Comparison of ENCODE assay signal across 8 cellular contexts in the genomic region with DNA sequence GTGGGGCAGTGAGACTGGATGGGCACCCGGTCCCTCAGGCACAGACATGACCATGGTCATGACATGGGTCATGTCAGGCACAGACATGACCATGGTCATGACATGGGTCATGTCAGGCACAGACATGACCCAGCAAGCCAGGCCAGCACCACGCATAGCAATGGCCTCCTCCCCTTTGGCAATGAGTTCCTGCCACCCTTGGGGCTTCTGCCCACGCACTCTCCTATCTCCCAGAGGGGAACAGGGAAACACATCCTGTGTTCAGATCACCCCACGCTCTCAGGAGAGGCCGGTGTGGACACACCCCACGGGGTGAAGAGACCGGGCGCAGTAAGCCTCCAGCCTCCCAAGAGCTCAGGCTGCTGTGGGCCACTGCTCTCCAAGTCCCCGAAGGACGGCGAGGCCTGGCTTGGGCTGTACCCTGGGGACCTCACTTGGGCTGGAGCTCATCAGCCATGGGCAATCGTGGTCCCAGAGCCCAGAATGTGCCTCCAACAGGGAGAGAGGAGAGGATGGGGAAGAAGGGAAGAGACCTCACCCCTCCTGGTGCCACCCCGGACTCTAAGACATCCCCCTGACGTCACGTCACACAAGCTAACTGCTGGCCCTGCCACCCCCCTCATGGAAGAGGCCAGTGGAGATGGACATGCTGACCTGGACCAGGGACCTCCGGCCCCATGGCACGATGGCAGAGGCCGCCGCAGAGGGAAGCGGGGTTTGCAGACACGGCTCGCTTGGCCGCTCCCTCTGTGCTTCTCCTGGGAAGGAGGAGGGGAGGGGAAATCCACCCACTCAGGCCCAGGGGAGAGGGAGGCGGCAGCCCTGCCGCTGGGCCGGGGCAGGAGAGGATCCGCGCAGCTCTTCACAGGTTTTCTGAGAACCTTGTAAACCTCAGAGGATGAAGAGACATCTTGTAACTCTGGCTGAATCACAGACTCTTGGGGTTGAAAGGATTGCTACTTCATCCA.
DNase-seq lines count a peak whose midpoint lies in the region; ATAC-seq and TF ChIP-seq lines count a peak whose summit lies in the region.

No MANE protein-coding gene starts in this region.

- no peak overlapping the region for H3K4ac ChIP-seq in trophoblast cell (ENCODE audit: low read depth, low read length)

- H3K36me3 ChIP-seq in mammary epithelial cell (ENCODE audit: insufficient read depth, low read length) (no peaks in the 10 kb centered on the region), trophoblast cell (ENCODE audit: control insufficient read depth in 1 of 2, insufficient read depth in 2 of 2, low read length in 2 of 2) (no peaks in the 10 kb centered on the region)

- H3K27ac ChIP-seq in mammary epithelial cell (ENCODE audit: insufficient read depth, low read depth, low read length) (no peak overlapping the region), trophoblast cell (ENCODE audit: low read depth, low read length) (no peak overlapping the region)

- DNase-seq in NB4 (ENCODE audit: low read depth): peak; percentile 70
- DNase-seq in mammary epithelial cell: peak; percentile 36
- DNase-seq in stimulated activated naive CD8-positive, alpha-beta T cell treated with anti-CD3 and anti-CD28 coated beads, Interleukin-15, Interleukin-2, amounts not matched to agents 100 U/mL and 50 U/mL, for 24 hours: peak; percentile 56
- no peak for DNase-seq in trophoblast cell
- no peak for DNase-seq in effector CD4-positive, alpha-beta T cell
- DNase-seq in superior temporal gyrus (ENCODE audit: extremely low spot score): no peak

- H3K4me3 ChIP-seq in GM12875 (ENCODE audit: low read depth, low read length): peak overlapping the region; percentile 37
- peak overlapping the region; percentile 68 for H3K4me3 ChIP-seq in NB4 (ENCODE audit: low read depth, low read length)
- no peak overlapping the region for H3K4me3 ChIP-seq in mammary epithelial cell (replicated peaks in 1 of 3; ENCODE audit: insufficient read depth in 1 of 3, low read depth in 2 of 3, low read length in 3 of 3)
- H3K4me3 ChIP-seq in trophoblast cell (ENCODE audit: low read depth, low read length): no peak overlapping the region

- H3K4me2 ChIP-seq in mammary epithelial cell (ENCODE audit: insufficient read depth, low read depth, low read length) (peak overlapping the region; percentile 22), trophoblast cell (ENCODE audit: low read length) (no peak overlapping the region)

- H4K20me1 ChIP-seq in mammary epithelial cell (ENCODE audit: insufficient read depth, low read length): no peaks in the 10 kb centered on the region

- no peak overlapping the region for H4K12ac ChIP-seq in trophoblast cell (ENCODE audit: low read depth, low read length)

- no peaks in the 10 kb centered on the region for H3K79me1 ChIP-seq in trophoblast cell (ENCODE audit: low read length)

- H2BK12ac ChIP-seq in trophoblast cell (ENCODE audit: low read length): no peak overlapping the region

- BruUV-seq in mammary epithelial cell (replicated peaks; lab: Mats Ljungman, UMichigan): no TSS peak

- H3K9me3 ChIP-seq in mammary epithelial cell (replicated peaks; ENCODE audit: insufficient read depth, low read length) (no peaks in the 10 kb centered on the region), trophoblast cell (ENCODE audit: insufficient read depth, low read depth, low read length) (peaks cover 6% of the 10 kb centered on the region)

- WGBS in mammary epithelial cell (ENCODE audit: low coverage, missing lambda C conversion rate): 78% methylated on average over 20 of the region's 28 CpGs
- no CpG with 5 or more reads among the region's 28 CpGs for WGBS in trophoblast cell (ENCODE audit: extremely low coverage, insufficient coverage, insufficient read length)

- intact Hi-C loops in mammary epithelial cell (cut with micrococcal nuclease): no loop called here

- H3K23ac ChIP-seq in trophoblast cell (ENCODE audit: low read length): no peak overlapping the region

- TF ChIP-seq CTCF in GM12875 (IDR thresholded peaks at IDR 0.05; ENCODE audit: borderline replicate concordance, insufficient read depth, low read depth, low read length) (no peak), NB4 (IDR thresholded peaks at IDR 0.05; ENCODE audit: low read depth, low read length) (no peak), mammary epithelial cell (conservative IDR thresholded peaks at IDR 0.05 in 1 of 2, IDR thresholded peaks at IDR 0.05 in 1 of 2; ENCODE audit: extremely low read depth in 1 of 2, insufficient read depth in 1 of 2, low read depth in 1 of 2, low read length in 2 of 2) (no peak)

- H3K9ac ChIP-seq in mammary epithelial cell (ENCODE audit: insufficient read depth, low read length): no peak overlapping the region
- no peak overlapping the region for H3K9ac ChIP-seq in trophoblast cell (ENCODE audit: low read length)

- H3K79me2 ChIP-seq in mammary epithelial cell (ENCODE audit: insufficient read depth, low read length) (no peaks in the 10 kb centered on the region), trophoblast cell (ENCODE audit: control insufficient read depth, insufficient read depth, low read length, poor library complexity) (no peaks in the 10 kb centered on the region)

- H3K14ac ChIP-seq in trophoblast cell (ENCODE audit: low read length): no peak overlapping the region

- H2AK5ac ChIP-seq in trophoblast cell (ENCODE audit: low read length): no peak overlapping the region

- in situ Hi-C loops in mammary epithelial cell (cut with MboI; ENCODE audit: low sequenced_read_pairs in 2 of 2): no loop called here

- TF ChIP-seq POLR2A in NB4 (IDR thresholded peaks at IDR 0.05; ENCODE audit: extremely low read depth, insufficient read length): no peak

- no peak overlapping the region for H4K8ac ChIP-seq in trophoblast cell (ENCODE audit: low read depth, low read length)

- no peak overlapping the region for H4K91ac ChIP-seq in trophoblast cell (ENCODE audit: low read depth, low read length)

- H2BK5ac ChIP-seq in trophoblast cell (ENCODE audit: low read depth, low read length, poor library complexity): no peak overlapping the region

- H2AFZ ChIP-seq in mammary epithelial cell (ENCODE audit: low read depth, low read length): peak overlapping the region; percentile 6
- no peak overlapping the region for H2AFZ ChIP-seq in trophoblast cell (ENCODE audit: insufficient read depth, low read length, poor library complexity)

- ATAC-seq in GM21786 (IDR thresholded peaks at IDR 0.05; ENCODE audit: unreplicated experiment): peak; percentile 14
- ATAC-seq in stimulated activated naive CD8-positive, alpha-beta T cell treated with anti-CD3 and anti-CD28 coated beads, Interleukin-15, Interleukin-2, amounts not matched to agents 100 U/mL and 50 U/mL, for 24 hours: peak; percentile 6

- CTCF ChIA-PET in mammary epithelial cell (lab: Charles Lee; ENCODE audit: low non-redundant PET): no interaction called here

- dilution Hi-C loops in mammary epithelial cell (cut with HindIII; ENCODE audit: low sequenced_read_pairs): no loop called here

- no peaks in the 10 kb centered on the region for H3K27me3 ChIP-seq in mammary epithelial cell (ENCODE audit: insufficient read depth, low read length)
- H3K27me3 ChIP-seq in trophoblast cell (ENCODE audit: insufficient read depth, low read length): no peaks in the 10 kb centered on the region

- H2BK120ac ChIP-seq in trophoblast cell (ENCODE audit: insufficient read depth, low read length, poor library complexity): no peak overlapping the region

- H3K18ac ChIP-seq in trophoblast cell (ENCODE audit: low read length): no peak overlapping the region

- H3K4me1 ChIP-seq in mammary epithelial cell (ENCODE audit: insufficient read depth, low read length): peaks cover 23% of the 10 kb centered on the region
- H3K4me1 ChIP-seq in trophoblast cell (ENCODE audit: control insufficient read depth in 1 of 2, insufficient read depth in 2 of 2, low read length in 2 of 2): no peaks in the 10 kb centered on the region

Comparison
In these comparisons a context has a peak if more than half of its experiments do, and no peak if none do; other contexts are left out.
1. H3K4me3 ChIP-seq: peak in GM12875 (single experiment) and NB4 (single experiment); none in mammary epithelial cell (0 of 3) and trophoblast cell (single experiment).
2. DNase-seq: peak in NB4 (single experiment), mammary epithelial cell (single experiment) and stimulated activated naive CD8-positive, alpha-beta T cell treated with anti-CD3 and anti-CD28 coated beads, Interleukin-15, Interleukin-2, amounts not matched to agents 100 U/mL and 50 U/mL, for 24 hours (single experiment); none in trophoblast cell (0 of 2), effector CD4-positive, alpha-beta T cell (single experiment) and superior temporal gyrus (single experiment).